7 cellular contexts compared by ENCODE assay signal in the genomic region with DNA sequence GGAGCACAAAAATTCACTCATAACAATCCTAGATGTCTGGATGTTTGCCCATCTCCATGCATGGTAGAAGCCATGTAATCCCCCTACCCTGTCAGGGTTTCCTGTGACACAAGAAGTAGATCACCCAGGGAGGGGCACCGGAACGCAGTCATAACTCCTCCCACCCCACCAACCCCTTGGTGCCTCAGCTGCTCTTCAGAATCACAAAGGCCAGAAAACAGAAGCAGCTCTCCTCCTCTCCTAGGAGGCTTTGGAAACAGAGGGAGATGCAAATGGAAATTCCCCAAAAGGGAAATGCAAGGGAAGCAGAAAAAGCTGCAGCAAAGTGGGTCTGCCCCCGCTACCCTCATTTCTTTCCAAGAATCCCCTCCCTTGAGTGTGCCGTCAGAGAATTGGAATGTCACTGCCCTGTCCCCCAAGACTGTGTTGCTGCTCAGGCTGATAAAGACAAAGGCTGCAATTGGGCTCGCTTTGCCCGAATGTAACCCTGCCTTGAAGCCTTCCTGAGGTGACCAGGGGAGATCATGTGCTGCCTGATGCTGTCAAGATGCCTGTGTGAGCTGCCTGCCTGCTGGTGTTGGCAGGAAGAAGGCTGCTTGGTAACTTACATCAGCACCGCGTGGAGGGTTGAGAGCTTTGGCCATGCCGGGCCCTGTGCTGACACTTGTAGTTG.
DNase-seq lines count a peak whose midpoint lies in the region; ATAC-seq, FAIRE-seq and TF ChIP-seq lines count a peak whose summit lies in the region.

No MANE protein-coding gene starts in this region.

- H3K36me3 ChIP-seq in astrocyte (ENCODE audit: insufficient read depth, low read length) = no peaks in the 10 kb centered on the region
- H3K36me3 ChIP-seq in iPS-15b (ENCODE audit: control insufficient read depth, insufficient read depth, low read length) = no peaks in the 10 kb centered on the region

- H3K4me3 ChIP-seq in astrocyte (ENCODE audit: insufficient read depth, low read depth, low read length) (no peak overlapping the region), iPS-15b (ENCODE audit: low read depth, low read length) (peak overlapping the region; percentile 26)

- peak overlapping the region; percentile 92 for H3K4me2 ChIP-seq in astrocyte (ENCODE audit: low read length)

- H3K4me1 ChIP-seq in astrocyte (ENCODE audit: insufficient read depth, low read length) (peaks cover 39% of the 10 kb centered on the region), iPS-15b (ENCODE audit: control insufficient read depth, insufficient read depth, low read length) (peaks cover 34% of the 10 kb centered on the region)

- no peaks in the 10 kb centered on the region for H3K9me3 ChIP-seq in astrocyte (ENCODE audit: insufficient read depth, low read depth, low read length)
- H3K9me3 ChIP-seq in iPS-15b (ENCODE audit: control insufficient read depth, insufficient read depth, low read length) = no peaks in the 10 kb centered on the region

- TF ChIP-seq CTCF in astrocyte (IDR thresholded peaks at IDR 0.05; ENCODE audit: insufficient read depth, low read depth, low read length) = no peak

- H3K9ac ChIP-seq in astrocyte (ENCODE audit: low read length) = peak overlapping the region; percentile 91
- peak overlapping the region; percentile 2 for H3K9ac ChIP-seq in iPS-15b (ENCODE audit: low read depth, low read length)

- ATAC-seq in GM21528 (IDR thresholded peaks at IDR 0.05; ENCODE audit: low FRiP score, unreplicated experiment) = no peak

- H3K4me1 Mint-ChIP-seq in IgD-negative memory B cell = peaks cover 10 to 18% (median 11%) of the 10 kb centered on the region in 3 donors
- peaks cover 48% of the 10 kb centered on the region for H3K4me1 Mint-ChIP-seq in astrocyte (ENCODE audit: low read depth, unreplicated experiment)

- peaks cover 2% of the 10 kb centered on the region for H3K27me3 Mint-ChIP-seq in IgD-negative memory B cell
- H3K27me3 Mint-ChIP-seq in astrocyte (ENCODE audit: low read depth, unreplicated experiment) = no peaks in the 10 kb centered on the region

- no peaks in the 10 kb centered on the region for H4K20me1 ChIP-seq in astrocyte (ENCODE audit: insufficient read depth, low read length)

- H3K79me2 ChIP-seq in astrocyte (ENCODE audit: insufficient read depth, low read length) = no peaks in the 10 kb centered on the region

- peak; percentile 90 for DNase-seq in astrocyte (ENCODE audit: low read depth)
- peak; percentile 61 for DNase-seq in retina
- DNase-seq in KG1 (lab: John Stamatoyannopoulos, UW) = no peak
- no peak for DNase-seq in T-helper 9 cell

- H3K36me3 Mint-ChIP-seq in IgD-negative memory B cell (no peaks in the 10 kb centered on the region), astrocyte (ENCODE audit: low read depth, unreplicated experiment) (no peaks in the 10 kb centered on the region)

- H3K27me3 ChIP-seq in astrocyte (ENCODE audit: insufficient read depth, low read length) = no peaks in the 10 kb centered on the region
- H3K27me3 ChIP-seq in iPS-15b (ENCODE audit: control insufficient read depth, insufficient read depth, low read length) = peaks cover 30% of the 10 kb centered on the region

- FAIRE-seq in astrocyte (lab: Jason Lieb, UNC) = no peak

- peak overlapping the region; percentile 92 for H3K27ac ChIP-seq in astrocyte (ENCODE audit: low read depth, low read length)

- peak overlapping the region in 2 of 3 donors; percentile 45 to 97 for H3K27ac Mint-ChIP-seq in IgD-negative memory B cell
- peak overlapping the region; percentile 97 for H3K27ac Mint-ChIP-seq in astrocyte (ENCODE audit: unreplicated experiment)

- H3K9me3 Mint-ChIP-seq in IgD-negative memory B cell (no peaks in the 10 kb centered on the region), astrocyte (ENCODE audit: unreplicated experiment) (no peaks in the 10 kb centered on the region)

- H3K4me3 Mint-ChIP-seq in IgD-negative memory B cell (peak overlapping the region in 2 of 4 donors; percentile 41 to 95), astrocyte (ENCODE audit: unreplicated experiment) (peak overlapping the region; percentile 71)

- peak overlapping the region; percentile 87 for H2AFZ ChIP-seq in astrocyte (ENCODE audit: low read depth, low read length)

Comparison
In these comparisons a context has a peak if more than half of its experiments do, and no peak if none do; other contexts are left out.
1. DNase-seq: peak in astrocyte (single experiment) and retina (single experiment); none in KG1 (single experiment) and T-helper 9 cell (single experiment).